Comparison of ENCODE assay signal across 18 cellular contexts in the genomic region with DNA sequence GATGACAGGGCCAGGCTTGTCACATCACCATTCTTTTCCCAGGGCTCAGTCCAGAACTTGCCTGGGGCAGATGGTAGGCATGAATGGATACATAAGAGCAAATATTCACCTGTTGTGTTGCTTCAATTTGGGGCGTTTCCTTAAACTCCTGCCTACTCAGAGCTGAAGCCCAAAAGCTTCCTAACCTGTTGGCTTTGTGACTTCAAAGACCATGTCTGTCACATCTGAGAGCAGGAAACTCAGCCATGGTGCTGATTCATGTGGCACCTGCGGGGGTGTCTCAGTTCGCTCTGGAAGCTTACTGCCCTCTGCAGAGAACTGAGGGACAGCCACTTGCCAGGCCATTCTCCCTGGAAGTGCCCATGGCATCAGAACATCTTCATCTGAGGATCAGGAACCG.
DNase-seq lines count a peak whose midpoint lies in the region; ATAC-seq lines count a peak whose summit lies in the region.
"Had no signal": no experiment of that assay in that cellular context is flagged by ENCODE, and none has a peak within 500 bp of the region (broad histone marks: within the 10 kb centered on the region; RNA-seq: fewer than 3 reads in every experiment).

No MANE protein-coding gene starts in this region.

- DNase-seq in activated T-cell treated with anti-CD3 and anti-CD28 coated beads, Interleukin-2, amount 50 U/mL, for 4 hours = no peak
- no peak for DNase-seq in activated T-cell treated with anti-CD3 and anti-CD28 coated beads for 4 hours
- DNase-seq in NCI-H69 (lab: John Stamatoyannopoulos, UW) = peak; percentile 84
- DNase-seq in activated naive CD8-positive, alpha-beta T cell treated with anti-CD3 and anti-CD28 coated beads, Interleukin-2, amount 10 ng/mL, durations not matched to agents 7 days and 5 days = no peak
- no peak for DNase-seq in stimulated activated effector memory CD8-positive, alpha-beta T cell treated with anti-CD3 and anti-CD28 coated beads, Interleukin-12 subunit alpha, Interleukin-12 subunit beta, amount 100 ng/mL, for 72 hours (ENCODE audit: low spot score in 2 of 2)
- DNase-seq in NCI-H748 (lab: John Stamatoyannopoulos, UW; ENCODE audit: unreplicated experiment) = no peak
- DNase-seq in NCI-H774 (lab: John Stamatoyannopoulos, UW) = no peak
- DNase-seq: activated CD8-positive, alpha-beta memory T cell treated with anti-CD3 and anti-CD28 coated beads, Interleukin-2, amount 50 U/mL, for 48 hours; cerebellar nuclear complex; erythroblast; foreskin keratinocyte; H7; mesenchymal stem cell; NCI-H1105 treated with DMSO at 0.1 percent for 48 hours; NCI-H510A; retina had no signal

- no peak overlapping the region for H3K4me3 Mint-ChIP-seq in activated T-cell treated with anti-CD3 and anti-CD28 coated beads, Interleukin-2, amount 50 U/mL, for 4 hours
- no peak overlapping the region for H3K4me3 Mint-ChIP-seq in activated naive CD8-positive, alpha-beta T cell treated with anti-CD3 and anti-CD28 coated beads, Interleukin-2, amount 10 ng/mL, durations not matched to agents 7 days and 5 days
- H3K4me3 Mint-ChIP-seq in stimulated activated effector memory CD8-positive, alpha-beta T cell treated with anti-CD3 and anti-CD28 coated beads, Interleukin-12 subunit alpha, Interleukin-12 subunit beta, amount 100 ng/mL, for 72 hours = no peak overlapping the region
- H3K4me3 Mint-ChIP-seq: activated naive CD8-positive, alpha-beta T cell had no signal

- H3K36me3 Mint-ChIP-seq in activated T-cell treated with anti-CD3 and anti-CD28 coated beads, Interleukin-2, amount 50 U/mL, for 4 hours (ENCODE audit: insufficient read depth) = no peaks in the 10 kb centered on the region
- H3K36me3 Mint-ChIP-seq in activated naive CD8-positive, alpha-beta T cell treated with anti-CD3 and anti-CD28 coated beads, Interleukin-2, amount 10 ng/mL, durations not matched to agents 7 days and 5 days = no peaks in the 10 kb centered on the region
- H3K36me3 Mint-ChIP-seq in stimulated activated effector memory CD8-positive, alpha-beta T cell treated with anti-CD3 and anti-CD28 coated beads, Interleukin-12 subunit alpha, Interleukin-12 subunit beta, amount 100 ng/mL, for 72 hours = no peaks in the 10 kb centered on the region
- H3K36me3 Mint-ChIP-seq: activated naive CD8-positive, alpha-beta T cell had no signal

- POLR2A ChIA-PET in activated naive CD8-positive, alpha-beta T cell treated with anti-CD3 and anti-CD28 coated beads, Interleukin-2, amount 10 ng/mL, durations not matched to agents 7 days and 5 days (lab: Charles Lee) = no interaction called here

- no peaks in the 10 kb centered on the region for H3K27me3 Mint-ChIP-seq in activated T-cell treated with anti-CD3 and anti-CD28 coated beads, Interleukin-2, amount 50 U/mL, for 4 hours (ENCODE audit: low read depth)
- H3K27me3 Mint-ChIP-seq in activated naive CD8-positive, alpha-beta T cell treated with anti-CD3 and anti-CD28 coated beads, Interleukin-2, amount 10 ng/mL, durations not matched to agents 7 days and 5 days = peaks cover 2% of the 10 kb centered on the region
- H3K27me3 Mint-ChIP-seq: activated naive CD8-positive, alpha-beta T cell had no signal

- peak; percentile 27 to 70 for ATAC-seq in activated T-cell treated with anti-CD3 and anti-CD28 coated beads, Interleukin-2, amount 50 U/mL, for 4 hours
- ATAC-seq in activated naive CD8-positive, alpha-beta T cell treated with anti-CD3 and anti-CD28 coated beads, Interleukin-2, amount 10 ng/mL, durations not matched to agents 7 days and 5 days (ENCODE audit: low read depth) = peak; percentile 70
- ATAC-seq in stimulated activated effector memory CD8-positive, alpha-beta T cell treated with anti-CD3 and anti-CD28 coated beads, Interleukin-12 subunit alpha, Interleukin-12 subunit beta, amount 100 ng/mL, for 72 hours = peak; percentile 43
- ATAC-seq: activated CD4-positive, CD25-positive, alpha-beta regulatory T cell treated with anti-CD3 and anti-CD28 coated beads, Interleukin-2, amount 50 U/mL, for 24 hours; foreskin keratinocyte had no signal

- H3K9me3 Mint-ChIP-seq in activated T-cell treated with anti-CD3 and anti-CD28 coated beads, Interleukin-2, amount 50 U/mL, for 4 hours = no peaks in the 10 kb centered on the region
- no peaks in the 10 kb centered on the region for H3K9me3 Mint-ChIP-seq in activated naive CD8-positive, alpha-beta T cell treated with anti-CD3 and anti-CD28 coated beads, Interleukin-2, amount 10 ng/mL, durations not matched to agents 7 days and 5 days
- H3K9me3 Mint-ChIP-seq in stimulated activated effector memory CD8-positive, alpha-beta T cell treated with anti-CD3 and anti-CD28 coated beads, Interleukin-12 subunit alpha, Interleukin-12 subunit beta, amount 100 ng/mL, for 72 hours = no peaks in the 10 kb centered on the region

- no peak overlapping the region for H3K27ac Mint-ChIP-seq in activated naive CD8-positive, alpha-beta T cell treated with anti-CD3 and anti-CD28 coated beads, Interleukin-2, amount 10 ng/mL, durations not matched to agents 7 days and 5 days
- H3K27ac Mint-ChIP-seq in stimulated activated effector memory CD8-positive, alpha-beta T cell treated with anti-CD3 and anti-CD28 coated beads, Interleukin-12 subunit alpha, Interleukin-12 subunit beta, amount 100 ng/mL, for 72 hours = no peak overlapping the region
- H3K27ac Mint-ChIP-seq: activated naive CD8-positive, alpha-beta T cell had no signal

- peaks cover 3% of the 10 kb centered on the region for H3K4me1 Mint-ChIP-seq in activated T-cell treated with anti-CD3 and anti-CD28 coated beads, Interleukin-2, amount 50 U/mL, for 4 hours (ENCODE audit: low read depth)
- H3K4me1 Mint-ChIP-seq in activated naive CD8-positive, alpha-beta T cell treated with anti-CD3 and anti-CD28 coated beads, Interleukin-2, amount 10 ng/mL, durations not matched to agents 7 days and 5 days = peaks cover 3% of the 10 kb centered on the region
- H3K4me1 Mint-ChIP-seq in stimulated activated effector memory CD8-positive, alpha-beta T cell treated with anti-CD3 and anti-CD28 coated beads, Interleukin-12 subunit alpha, Interleukin-12 subunit beta, amount 100 ng/mL, for 72 hours = no peaks in the 10 kb centered on the region
